ENCODE assay signal across 2 cellular contexts in genomic region chr5:60959156-60959555, GRCh38.
TF ChIP-seq lines count a peak whose summit lies in the region.

No MANE protein-coding gene starts in this region.

TF ChIP-seq in liver, 16 proteins besides CTCF, POLR2A, EP300 and RAD21 (continued from another document):
- TF ChIP-seq, protein P1, sequence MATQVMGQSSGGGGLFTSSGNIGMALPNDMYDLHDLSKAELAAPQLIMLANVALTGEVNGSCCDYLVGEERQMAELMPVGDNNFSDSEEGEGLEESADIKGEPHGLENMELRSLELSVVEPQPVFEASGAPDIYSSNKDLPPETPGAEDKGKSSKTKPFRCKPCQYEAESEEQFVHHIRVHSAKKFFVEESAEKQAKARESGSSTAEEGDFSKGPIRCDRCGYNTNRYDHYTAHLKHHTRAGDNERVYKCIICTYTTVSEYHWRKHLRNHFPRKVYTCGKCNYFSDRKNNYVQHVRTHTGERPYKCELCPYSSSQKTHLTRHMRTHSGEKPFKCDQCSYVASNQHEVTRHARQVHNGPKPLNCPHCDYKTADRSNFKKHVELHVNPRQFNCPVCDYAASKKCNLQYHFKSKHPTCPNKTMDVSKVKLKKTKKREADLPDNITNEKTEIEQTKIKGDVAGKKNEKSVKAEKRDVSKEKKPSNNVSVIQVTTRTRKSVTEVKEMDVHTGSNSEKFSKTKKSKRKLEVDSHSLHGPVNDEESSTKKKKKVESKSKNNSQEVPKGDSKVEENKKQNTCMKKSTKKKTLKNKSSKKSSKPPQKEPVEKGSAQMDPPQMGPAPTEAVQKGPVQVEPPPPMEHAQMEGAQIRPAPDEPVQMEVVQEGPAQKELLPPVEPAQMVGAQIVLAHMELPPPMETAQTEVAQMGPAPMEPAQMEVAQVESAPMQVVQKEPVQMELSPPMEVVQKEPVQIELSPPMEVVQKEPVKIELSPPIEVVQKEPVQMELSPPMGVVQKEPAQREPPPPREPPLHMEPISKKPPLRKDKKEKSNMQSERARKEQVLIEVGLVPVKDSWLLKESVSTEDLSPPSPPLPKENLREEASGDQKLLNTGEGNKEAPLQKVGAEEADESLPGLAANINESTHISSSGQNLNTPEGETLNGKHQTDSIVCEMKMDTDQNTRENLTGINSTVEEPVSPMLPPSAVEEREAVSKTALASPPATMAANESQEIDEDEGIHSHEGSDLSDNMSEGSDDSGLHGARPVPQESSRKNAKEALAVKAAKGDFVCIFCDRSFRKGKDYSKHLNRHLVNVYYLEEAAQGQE (IDR thresholded peaks at IDR 0.05) = no peak
- TF ChIP-seq GABPA (IDR thresholded peaks at IDR 0.05 in 1 of 2, conservative IDR thresholded peaks at IDR 0.05 in 1 of 2) (no peak), SP1 (IDR thresholded peaks at IDR 0.05) (no peak), ZBTB33 (IDR thresholded peaks at IDR 0.05) (no peak), RXRA (IDR thresholded peaks at IDR 0.05) (no peak), NR2F2 (IDR thresholded peaks at IDR 0.05) (no peak), YY1 (IDR thresholded peaks at IDR 0.05) (no peak), FOXA2 (IDR thresholded peaks at IDR 0.05) (no peak)
- TF ChIP-seq, protein P2, sequence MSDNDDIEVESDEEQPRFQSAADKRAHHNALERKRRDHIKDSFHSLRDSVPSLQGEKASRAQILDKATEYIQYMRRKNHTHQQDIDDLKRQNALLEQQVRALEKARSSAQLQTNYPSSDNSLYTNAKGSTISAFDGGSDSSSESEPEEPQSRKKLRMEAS (IDR thresholded peaks at IDR 0.05) = no peak

TF ChIP-seq in GM23338, 12 proteins besides CTCF, POLR2A, EP300 and RAD21 (continued from another document):
- TF ChIP-seq, protein P1 (IDR thresholded peaks at IDR 0.05; ENCODE audit: unreplicated experiment) = no peak
- TF ChIP-seq, protein P3, sequence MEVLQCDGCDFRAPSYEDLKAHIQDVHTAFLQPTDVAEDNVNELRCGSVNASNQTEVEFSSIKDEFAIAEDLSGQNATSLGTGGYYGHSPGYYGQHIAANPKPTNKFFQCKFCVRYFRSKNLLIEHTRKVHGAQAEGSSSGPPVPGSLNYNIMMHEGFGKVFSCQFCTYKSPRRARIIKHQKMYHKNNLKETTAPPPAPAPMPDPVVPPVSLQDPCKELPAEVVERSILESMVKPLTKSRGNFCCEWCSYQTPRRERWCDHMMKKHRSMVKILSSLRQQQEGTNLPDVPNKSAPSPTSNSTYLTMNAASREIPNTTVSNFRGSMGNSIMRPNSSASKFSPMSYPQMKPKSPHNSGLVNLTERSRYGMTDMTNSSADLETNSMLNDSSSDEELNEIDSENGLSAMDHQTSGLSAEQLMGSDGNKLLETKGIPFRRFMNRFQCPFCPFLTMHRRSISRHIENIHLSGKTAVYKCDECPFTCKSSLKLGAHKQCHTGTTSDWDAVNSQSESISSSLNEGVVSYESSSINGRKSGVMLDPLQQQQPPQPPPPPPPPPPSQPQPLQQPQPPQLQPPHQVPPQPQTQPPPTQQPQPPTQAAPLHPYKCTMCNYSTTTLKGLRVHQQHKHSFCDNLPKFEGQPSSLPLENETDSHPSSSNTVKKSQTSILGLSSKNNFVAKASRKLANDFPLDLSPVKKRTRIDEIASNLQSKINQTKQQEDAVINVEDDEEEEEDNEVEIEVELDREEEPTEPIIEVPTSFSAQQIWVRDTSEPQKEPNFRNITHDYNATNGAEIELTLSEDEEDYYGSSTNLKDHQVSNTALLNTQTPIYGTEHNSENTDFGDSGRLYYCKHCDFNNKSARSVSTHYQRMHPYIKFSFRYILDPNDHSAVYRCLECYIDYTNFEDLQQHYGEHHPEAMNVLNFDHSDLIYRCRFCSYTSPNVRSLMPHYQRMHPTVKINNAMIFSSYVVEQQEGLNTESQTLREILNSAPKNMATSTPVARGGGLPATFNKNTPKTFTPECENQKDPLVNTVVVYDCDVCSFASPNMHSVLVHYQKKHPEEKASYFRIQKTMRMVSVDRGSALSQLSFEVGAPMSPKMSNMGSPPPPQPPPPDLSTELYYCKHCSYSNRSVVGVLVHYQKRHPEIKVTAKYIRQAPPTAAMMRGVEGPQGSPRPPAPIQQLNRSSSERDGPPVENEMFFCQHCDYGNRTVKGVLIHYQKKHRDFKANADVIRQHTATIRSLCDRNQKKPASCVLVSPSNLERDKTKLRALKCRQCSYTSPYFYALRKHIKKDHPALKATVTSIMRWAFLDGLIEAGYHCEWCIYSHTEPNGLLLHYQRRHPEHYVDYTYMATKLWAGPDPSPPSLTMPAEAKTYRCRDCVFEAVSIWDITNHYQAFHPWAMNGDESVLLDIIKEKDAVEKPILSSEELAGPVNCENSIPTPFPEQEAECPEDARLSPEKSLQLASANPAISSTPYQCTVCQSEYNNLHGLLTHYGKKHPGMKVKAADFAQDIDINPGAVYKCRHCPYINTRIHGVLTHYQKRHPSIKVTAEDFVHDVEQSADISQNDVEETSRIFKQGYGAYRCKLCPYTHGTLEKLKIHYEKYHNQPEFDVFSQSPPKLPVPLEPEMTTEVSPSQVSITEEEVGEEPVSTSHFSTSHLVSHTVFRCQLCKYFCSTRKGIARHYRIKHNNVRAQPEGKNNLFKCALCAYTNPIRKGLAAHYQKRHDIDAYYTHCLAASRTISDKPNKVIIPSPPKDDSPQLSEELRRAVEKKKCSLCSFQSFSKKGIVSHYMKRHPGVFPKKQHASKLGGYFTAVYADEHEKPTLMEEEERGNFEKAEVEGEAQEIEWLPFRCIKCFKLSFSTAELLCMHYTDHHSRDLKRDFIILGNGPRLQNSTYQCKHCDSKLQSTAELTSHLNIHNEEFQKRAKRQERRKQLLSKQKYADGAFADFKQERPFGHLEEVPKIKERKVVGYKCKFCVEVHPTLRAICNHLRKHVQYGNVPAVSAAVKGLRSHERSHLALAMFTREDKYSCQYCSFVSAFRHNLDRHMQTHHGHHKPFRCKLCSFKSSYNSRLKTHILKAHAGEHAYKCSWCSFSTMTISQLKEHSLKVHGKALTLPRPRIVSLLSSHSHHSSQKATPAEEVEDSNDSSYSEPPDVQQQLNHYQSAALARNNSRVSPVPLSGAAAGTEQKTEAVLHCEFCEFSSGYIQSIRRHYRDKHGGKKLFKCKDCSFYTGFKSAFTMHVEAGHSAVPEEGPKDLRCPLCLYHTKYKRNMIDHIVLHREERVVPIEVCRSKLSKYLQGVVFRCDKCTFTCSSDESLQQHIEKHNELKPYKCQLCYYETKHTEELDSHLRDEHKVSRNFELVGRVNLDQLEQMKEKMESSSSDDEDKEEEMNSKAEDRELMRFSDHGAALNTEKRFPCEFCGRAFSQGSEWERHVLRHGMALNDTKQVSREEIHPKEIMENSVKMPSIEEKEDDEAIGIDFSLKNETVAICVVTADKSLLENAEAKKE (CRISPR knock-in tag; IDR thresholded peaks at IDR 0.05) = no peak
- no peak for TF ChIP-seq ZNF331 (CRISPR knock-in tag; IDR thresholded peaks at IDR 0.05; ENCODE audit: low read depth)
- no peak for TF ChIP-seq JUNB (IDR thresholded peaks at IDR 0.05; ENCODE audit: unreplicated experiment)
- no peak for TF ChIP-seq POLR2AphosphoS5 (IDR thresholded peaks at IDR 0.05; ENCODE audit: low read depth)
- TF ChIP-seq EZH2 (IDR thresholded peaks at IDR 0.05; ENCODE audit: low read depth, unreplicated experiment) = no peak
- TF ChIP-seq ZNF114 (CRISPR knock-in tag; IDR thresholded peaks at IDR 0.05) = no peak
